ENCODE assay signal across 17 cellular contexts in genomic region chr6:36025932-36026327, GRCh38. TPM values are rescaled to one million over a fixed set of nuclear protein-coding genes. Genes with fewer than 3 reads are reported as not detected.
DNase-seq lines count a peak whose midpoint lies in the region; ATAC-seq and TF ChIP-seq lines count a peak whose summit lies in the region.
"Had no signal": no experiment of that assay in that cellular context is flagged by ENCODE, and none has a peak within 500 bp of the region (broad histone marks: within the 10 kb centered on the region; RNA-seq: fewer than 3 reads in every experiment).

No MANE protein-coding gene starts in this region.

- intact Hi-C loops in vagina (cut with DNase I) = loop anchor here (2.0 kb wide), 1 partner anchor 171 kb away; the partner anchor contains the start of gene BRPF3

- H3K9me3 ChIP-seq in NT2/D1 (ENCODE audit: insufficient read depth, low read length) (no peaks in the 10 kb centered on the region), neutrophil (no peaks in the 10 kb centered on the region), vagina (no peaks in the 10 kb centered on the region)

- H3K9ac ChIP-seq in NT2/D1 (ENCODE audit: insufficient read length, low read depth) = no peak overlapping the region

- TF ChIP-seq POLR2A in vagina (IDR thresholded peaks at IDR 0.05) = no peak

- H3K27ac ChIP-seq in neutrophil (peak overlapping the region; percentile 88), vagina (no peak overlapping the region)
- H3K27ac ChIP-seq: C4-2B, HL-60 had no signal

- no peak overlapping the region for H3K4me3 ChIP-seq in NT2/D1 (ENCODE audit: insufficient read length, low read depth)
- H3K4me3 ChIP-seq in fibroblast of mammary gland (ENCODE audit: control insufficient read depth, low read depth, low read length) = no peak overlapping the region
- H3K4me3 ChIP-seq in neutrophil (ENCODE audit: low read depth in 1 of 2, low read length in 1 of 2) = no peak overlapping the region
- no peak overlapping the region for H3K4me3 ChIP-seq in vagina

- peaks cover 8% of the 10 kb centered on the region for H3K4me1 ChIP-seq in NT2/D1 (ENCODE audit: insufficient read depth, insufficient read length)
- H3K4me1 ChIP-seq in neutrophil (ENCODE audit: control insufficient read depth in 1 of 2, insufficient read depth in 1 of 2, low read depth in 1 of 2, low read length in 1 of 2) = peaks cover 68 to 74% of the 10 kb centered on the region in 2 experiments
- H3K4me1 ChIP-seq in vagina = peaks cover 20% of the 10 kb centered on the region

- H3K36me3 ChIP-seq in NT2/D1 (ENCODE audit: insufficient read depth, insufficient read length, low read length) (no peaks in the 10 kb centered on the region), neutrophil (no peaks in the 10 kb centered on the region), vagina (no peaks in the 10 kb centered on the region)

- DNase-seq in ELR (ENCODE audit: low read depth) (peak; percentile 59), NT2/D1 (ENCODE audit: low read depth, low spot score) (peak; percentile 39), fibroblast of mammary gland (ENCODE audit: low read depth) (peak; percentile 34), cerebellar cortex (ENCODE audit: low spot score) (no peak), vagina (ENCODE audit: extremely low spot score in 2 of 2) (no peak)
- no peak for DNase-seq in activated naive CD4-positive, alpha-beta T cell treated with Interleukin-2 at 50 U/mL for 16 hours
- DNase-seq: activated CD4-positive, CD25-positive, alpha-beta regulatory T cell treated with anti-CD3 and anti-CD28 coated beads, Interleukin-2, amount 50 U/mL, for 72 hours; activated naive CD8-positive, alpha-beta T cell treated with anti-CD3 and anti-CD28 coated beads for 36 hours; GDM1; GOT3; MV-4-11; stimulated activated CD4-positive, alpha-beta T cell treated with anti-CD3 and anti-CD28 coated beads, Interleukin-2, amount 100 ng/mL, for 48 hours had no signal

- no peak for TF ChIP-seq CTCF in fibroblast of mammary gland (conservative IDR thresholded peaks at IDR 0.05; ENCODE audit: control insufficient read depth, insufficient read depth, low read depth, low read length)
- no peak for TF ChIP-seq CTCF in neutrophil (IDR thresholded peaks at IDR 0.05)
- TF ChIP-seq CTCF in vagina (IDR thresholded peaks at IDR 0.05) = no peak

- H3K27me3 ChIP-seq in NT2/D1 (ENCODE audit: insufficient read depth, insufficient read length) (no peaks in the 10 kb centered on the region), neutrophil (no peaks in the 10 kb centered on the region), vagina (no peaks in the 10 kb centered on the region)

- ATAC-seq in HG03097 (IDR thresholded peaks at IDR 0.05; ENCODE audit: low FRiP score, unreplicated experiment) = no peak
- ATAC-seq: esophagus mucosa had no signal

RNA-seq across cellular contexts. Expression of gene SLC26A8, which starts 1.5 kb away (rescaled TPM):
- not detected for total RNA-seq in vagina

RNA-seq across cellular contexts. Expression of gene MAPK14, which starts 1.7 kb away (rescaled TPM):
- total RNA-seq in vagina = 71.9 TPM

Comparison
In these comparisons a context has a peak if more than half of its experiments do, and no peak if none do; other contexts are left out.
1. DNase-seq: peak in ELR (single experiment), NT2/D1 (single experiment) and fibroblast of mammary gland (single experiment); none in cerebellar cortex (single experiment), activated naive CD4-positive, alpha-beta T cell treated with Interleukin-2 at 50 U/mL for 16 hours (single experiment) and vagina (0 of 2).